10 cellular contexts compared by ENCODE assay signal in genomic region chr15:34993877-34994276, GRCh38. TPM values are rescaled to one million over a fixed set of nuclear protein-coding genes. Genes with fewer than 3 reads are reported as not detected.
A peak's percentile ranks its signal among the peaks of the same experiment; 100 is the strongest.
DNase-seq lines count a peak whose midpoint lies in the region; ATAC-seq and TF ChIP-seq lines count a peak whose summit lies in the region.
"Had no signal": no experiment of that assay in that cellular context is flagged by ENCODE, and none has a peak within 500 bp of the region (broad histone marks: within the 10 kb centered on the region; RNA-seq: fewer than 3 reads in every experiment).

No MANE protein-coding gene starts in this region.

- no TSS peak for BruUV-seq in MCF 10A (replicated peaks; lab: Mats Ljungman, UMichigan)

- peaks cover 6% of the 10 kb centered on the region for H3K27me3 Mint-ChIP-seq in activated T-helper 1 cell treated with anti-CD3 and anti-CD28 coated beads, Interleukin-12 subunit alpha, Interleukin-12 subunit beta, Interleukin-2, Interleukin-4 antibody, amounts not matched to agents 30 ng/mL and 10 ng/mL and 1 ng/mL, durations not matched to agents 14 hours and 24 hours and 36 hours (ENCODE audit: insufficient read depth)
- no peaks in the 10 kb centered on the region for H3K27me3 Mint-ChIP-seq in MCF 10A (ENCODE audit: insufficient read depth, unreplicated experiment)

- ATAC-seq in GM18517 (IDR thresholded peaks at IDR 0.05; ENCODE audit: unreplicated experiment) = peak; percentile 94
- peak; percentile 89 for ATAC-seq in GM19467 (IDR thresholded peaks at IDR 0.05; ENCODE audit: unreplicated experiment)
- ATAC-seq in HG03060 (IDR thresholded peaks at IDR 0.05; ENCODE audit: low read depth, unreplicated experiment) = peak; percentile 89

- intact Hi-C loops in activated T-helper 1 cell treated with anti-CD3 and anti-CD28 coated beads, Interleukin-12 subunit alpha, Interleukin-12 subunit beta, Interleukin-2, Interleukin-4 antibody, amounts not matched to agents 30 ng/mL and 10 ng/mL and 1 ng/mL, durations not matched to agents 14 hours and 24 hours and 36 hours (cut with micrococcal nuclease) = no loop called here
- intact Hi-C loops in MCF 10A (cut with micrococcal nuclease) = no loop called here

- H3K9me3 Mint-ChIP-seq in activated T-helper 1 cell treated with anti-CD3 and anti-CD28 coated beads, Interleukin-12 subunit alpha, Interleukin-12 subunit beta, Interleukin-2, Interleukin-4 antibody, amounts not matched to agents 30 ng/mL and 10 ng/mL and 1 ng/mL, durations not matched to agents 14 hours and 24 hours and 36 hours = no peaks in the 10 kb centered on the region
- H3K9me3 Mint-ChIP-seq in MCF 10A (ENCODE audit: unreplicated experiment) = no peaks in the 10 kb centered on the region

- H3K36me3 Mint-ChIP-seq in activated T-helper 1 cell treated with anti-CD3 and anti-CD28 coated beads, Interleukin-12 subunit alpha, Interleukin-12 subunit beta, Interleukin-2, Interleukin-4 antibody, amounts not matched to agents 30 ng/mL and 10 ng/mL and 1 ng/mL, durations not matched to agents 14 hours and 24 hours and 36 hours (ENCODE audit: low read depth) = peaks cover 2% of the 10 kb centered on the region
- no peaks in the 10 kb centered on the region for H3K36me3 Mint-ChIP-seq in MCF 10A (ENCODE audit: insufficient read depth, unreplicated experiment)

- peak overlapping the region; percentile 15 for H3K4me3 Mint-ChIP-seq in activated T-helper 1 cell treated with anti-CD3 and anti-CD28 coated beads, Interleukin-12 subunit alpha, Interleukin-12 subunit beta, Interleukin-2, Interleukin-4 antibody, amounts not matched to agents 30 ng/mL and 10 ng/mL and 1 ng/mL, durations not matched to agents 14 hours and 24 hours and 36 hours
- H3K4me3 Mint-ChIP-seq in MCF 10A (ENCODE audit: unreplicated experiment) = no peak overlapping the region

- peak; percentile 9 for DNase-seq in activated T-helper 1 cell treated with anti-CD3 and anti-CD28 coated beads, Interleukin-12 subunit alpha, Interleukin-12 subunit beta, Interleukin-2, Interleukin-4 antibody, amounts not matched to agents 30 ng/mL and 10 ng/mL and 1 ng/mL, durations not matched to agents 14 hours and 24 hours and 36 hours (ENCODE audit: low spot score)
- DNase-seq in NCI-H226 (no peak), MCF 10A (ENCODE audit: unreplicated experiment) (no peak), DMS 273 (lab: John Stamatoyannopoulos, UW; ENCODE audit: unreplicated experiment) (no peak), NCI-H2029 (lab: John Stamatoyannopoulos, UW) (no peak)
- DNase-seq: DMS153, tibial artery had no signal

- H3K4me1 Mint-ChIP-seq in activated T-helper 1 cell treated with anti-CD3 and anti-CD28 coated beads, Interleukin-12 subunit alpha, Interleukin-12 subunit beta, Interleukin-2, Interleukin-4 antibody, amounts not matched to agents 30 ng/mL and 10 ng/mL and 1 ng/mL, durations not matched to agents 14 hours and 24 hours and 36 hours (ENCODE audit: low read depth) = peaks cover 29% of the 10 kb centered on the region
- H3K4me1 Mint-ChIP-seq in MCF 10A (ENCODE audit: insufficient read depth, unreplicated experiment) = peaks cover 18% of the 10 kb centered on the region

- H3K27ac Mint-ChIP-seq in activated T-helper 1 cell treated with anti-CD3 and anti-CD28 coated beads, Interleukin-12 subunit alpha, Interleukin-12 subunit beta, Interleukin-2, Interleukin-4 antibody, amounts not matched to agents 30 ng/mL and 10 ng/mL and 1 ng/mL, durations not matched to agents 14 hours and 24 hours and 36 hours = peak overlapping the region; percentile 71
- no peak overlapping the region for H3K27ac Mint-ChIP-seq in MCF 10A (ENCODE audit: low read depth, unreplicated experiment)

- CTCF ChIA-PET in MCF 10A (lab: Yijun Ruan, JAX) = interaction anchor here (0.7 kb wide), 1 partner anchor 526 kb away, joined by 3 read pairs; no protein-coding TSS in a partner anchor

- POLR2A ChIA-PET in MCF 10A (lab: Yijun Ruan, JAX) = interaction anchor here (0.8 to 1.3 kb wide), 3 partner anchors 10 to 49 kb away, joined by 3 to 4 read pairs (median 4); no protein-coding TSS in a partner anchor

- no peak for TF ChIP-seq CTCF in MCF 10A (IDR thresholded peaks at IDR 0.05; ENCODE audit: unreplicated experiment)

RNA-seq across cellular contexts. Expression of gene ZNF770, which starts 5.8 kb away (rescaled TPM):
- 50.1 and 50.6 TPM in 2 replicates for total RNA-seq in activated T-helper 1 cell treated with anti-CD3 and anti-CD28 coated beads, Interleukin-12 subunit alpha, Interleukin-12 subunit beta, Interleukin-2, Interleukin-4 antibody, amounts not matched to agents 30 ng/mL and 10 ng/mL and 1 ng/mL, durations not matched to agents 14 hours and 24 hours and 36 hours
- 61.0 and 73.6 TPM in 2 replicates for total RNA-seq in MCF 10A (2022)

RNA-seq across cellular contexts. Expression of gene AQR, which starts 24.3 kb away (rescaled TPM):
- 43.2 and 44.4 TPM in 2 replicates for total RNA-seq in activated T-helper 1 cell treated with anti-CD3 and anti-CD28 coated beads, Interleukin-12 subunit alpha, Interleukin-12 subunit beta, Interleukin-2, Interleukin-4 antibody, amounts not matched to agents 30 ng/mL and 10 ng/mL and 1 ng/mL, durations not matched to agents 14 hours and 24 hours and 36 hours
- total RNA-seq in MCF 10A (2022) = 26.5 and 33.1 TPM in 2 replicates
